In genomic region chr5:58013542-58014258, GRCh38 we compare ENCODE assay signal across 22 cellular contexts.
"Had no signal": no experiment of that assay in that cellular context is flagged by ENCODE, and none has a peak within 500 bp of the region (broad histone marks: within the 10 kb centered on the region; RNA-seq: fewer than 3 reads in every experiment).

No MANE protein-coding gene starts in this region.

- DNase-seq: activated CD4-positive, alpha-beta T cell treated with anti-CD3 and anti-CD28 coated beads, Interleukin-2, amount 10 ng/mL, durations not matched to agents 7 days and 5 days; activated CD4-positive, CD25-positive, alpha-beta regulatory T cell treated with anti-CD3 and anti-CD28 coated beads, Interleukin-2, amount 50 U/mL, for 72 hours; activated CD8-positive, alpha-beta memory T cell treated with anti-CD3 and anti-CD28 coated beads, Interleukin-2, amount 10 ng/mL, durations not matched to agents 7 days and 5 days; activated CD8-positive, alpha-beta T cell treated with anti-CD3 and anti-CD28 coated beads for 36 hours; activated effector memory CD4-positive, alpha-beta T cell treated with anti-CD3 and anti-CD28 coated beads, Interleukin-2, amount 50 U/mL, for 16 hours; activated naive CD4-positive, alpha-beta T cell treated with anti-CD3 and anti-CD28 coated beads, Interleukin-2, amount 10 ng/mL, durations not matched to agents 7 days and 5 days; activated naive CD8-positive, alpha-beta T cell treated with anti-CD3 and anti-CD28 coated beads, Interleukin-2, amount 50 U/mL, for 24 hours; activated T-cell treated with anti-CD3 and anti-CD28 coated beads for 4 hours; esophagus squamous epithelium; heart left ventricle; left lung; midbrain; natural killer cell; stimulated activated CD4-positive, alpha-beta T cell treated with anti-CD3 and anti-CD28 coated beads, Interleukin-2, amount 100 ng/mL, for 48 hours; stimulated activated CD8-positive, alpha-beta memory T cell treated with anti-CD3 and anti-CD28 coated beads, Interleukin-4, amount 100 ng/mL, for 48 hours; stimulated activated naive B cell treated with anti-CD40 and anti-IgM and Interleukin-4, amounts not matched to agents 10 μg/mL and 1 μg/mL and 100 μg/mL, for 72 hours; T-helper 17 cell; testis; uterus; WERI-Rb-1 had no signal

- H3K4me3 ChIP-seq: esophagus squamous epithelium, gastroesophageal sphincter, heart left ventricle, left lung, prostate gland, testis, uterus had no signal

- H3K9me3 ChIP-seq: esophagus squamous epithelium, gastroesophageal sphincter, heart left ventricle, left lung, prostate gland, testis, uterus had no signal

- H3K4me1 ChIP-seq: esophagus squamous epithelium, gastroesophageal sphincter, left lung, prostate gland, testis, uterus had no signal

- H3K36me3 ChIP-seq: esophagus squamous epithelium, gastroesophageal sphincter, heart left ventricle, left lung, prostate gland, uterus, WERI-Rb-1 had no signal

- H3K27ac ChIP-seq: esophagus squamous epithelium, gastroesophageal sphincter, heart left ventricle, left lung, prostate gland, testis, uterus, WERI-Rb-1 had no signal

- H3K27me3 ChIP-seq: esophagus squamous epithelium, gastroesophageal sphincter, heart left ventricle, left lung, testis, uterus had no signal
